Comparison of ENCODE assay signal across 16 cellular contexts in the genomic region with DNA sequence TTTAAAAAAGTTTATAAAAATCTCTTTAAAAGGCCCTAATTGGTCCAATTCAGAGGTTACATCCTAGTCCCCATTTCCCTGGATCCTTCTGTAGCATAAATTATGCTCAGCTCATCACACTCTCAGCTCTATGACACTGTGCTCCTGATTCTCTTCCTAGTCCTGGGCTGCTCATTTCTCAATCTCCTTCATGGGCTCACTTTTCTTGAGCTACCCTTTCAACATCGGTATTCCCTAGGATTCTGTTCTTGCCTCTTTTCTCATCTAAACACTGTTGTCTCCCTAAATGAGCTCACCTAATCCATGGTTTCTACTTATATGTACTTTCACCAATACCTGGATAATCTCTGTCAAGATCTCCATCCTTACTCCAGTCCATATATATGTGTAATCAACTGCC. TPM values are rescaled to one million over a fixed set of nuclear protein-coding genes. Genes with fewer than 3 reads are reported as not detected.
DNase-seq lines count a peak whose midpoint lies in the region; ATAC-seq lines count a peak whose summit lies in the region.
"Had no signal": no experiment of that assay in that cellular context is flagged by ENCODE, and none has a peak within 500 bp of the region (broad histone marks: within the 10 kb centered on the region; RNA-seq: fewer than 3 reads in every experiment).

No MANE protein-coding gene starts in this region.

- no peaks in the 10 kb centered on the region for H3K79me1 ChIP-seq in mesendoderm (ENCODE audit: low read length)

- DNase-seq in activated CD4-positive, alpha-beta T cell treated with anti-CD3 and anti-CD28 coated beads, Interleukin-2, amount 10 ng/mL, durations not matched to agents 24 days and 14 days = no peak
- DNase-seq in activated CD4-positive, alpha-beta T cell treated with anti-CD3 and anti-CD28 coated beads, Interleukin-2, amount 10 ng/mL, durations not matched to agents 7 days and 5 days = no peak
- DNase-seq in activated naive CD4-positive, alpha-beta T cell treated with anti-CD3 and anti-CD28 coated beads, Interleukin-2, amount 50 U/mL, for 16 hours = no peak
- DNase-seq in activated T-helper 1 cell treated with anti-CD3 and anti-CD28 coated beads, Interleukin-12 subunit alpha, Interleukin-12 subunit beta, Interleukin-2, Interleukin-4 antibody, amounts not matched to agents 30 ng/mL and 10 ng/mL and 1 ng/mL, durations not matched to agents 14 hours and 24 hours and 36 hours (ENCODE audit: low spot score) = no peak
- no peak for DNase-seq in stimulated activated effector memory CD8-positive, alpha-beta T cell treated with anti-CD3 and anti-CD28 coated beads, Interleukin-12 subunit alpha, Interleukin-12 subunit beta, amount 100 ng/mL, for 72 hours (ENCODE audit: low spot score in 2 of 2)
- DNase-seq in mesendoderm = no peak
- DNase-seq: 8988T; Calu3; CD8-positive, alpha-beta T cell; DMS79 treated with DMSO at 0.1 percent for 48 hours; GF-D8; H9 had no signal

- no peak overlapping the region for H2BK120ac ChIP-seq in mesendoderm (ENCODE audit: low read depth, low read length)

- POLR2A ChIA-PET in activated CD4-positive, alpha-beta T cell treated with anti-CD3 and anti-CD28 coated beads, Interleukin-2, amount 10 ng/mL, durations not matched to agents 7 days and 5 days (lab: Charles Lee) = no interaction called here

- peak overlapping the region; percentile 48 for H3K27ac Mint-ChIP-seq in activated CD4-positive, alpha-beta T cell treated with anti-CD3 and anti-CD28 coated beads, Interleukin-2, amount 10 ng/mL, durations not matched to agents 24 days and 14 days
- no peak overlapping the region for H3K27ac Mint-ChIP-seq in activated CD4-positive, alpha-beta T cell treated with anti-CD3 and anti-CD28 coated beads, Interleukin-2, amount 10 ng/mL, durations not matched to agents 7 days and 5 days
- peak overlapping the region; percentile 8 for H3K27ac Mint-ChIP-seq in activated naive CD4-positive, alpha-beta T cell treated with anti-CD3 and anti-CD28 coated beads, Interleukin-2, amount 50 U/mL, for 24 hours
- H3K27ac Mint-ChIP-seq in activated T-helper 1 cell treated with anti-CD3 and anti-CD28 coated beads, Interleukin-12 subunit alpha, Interleukin-12 subunit beta, Interleukin-2, Interleukin-4 antibody, amounts not matched to agents 30 ng/mL and 10 ng/mL and 1 ng/mL, durations not matched to agents 14 hours and 24 hours and 36 hours = peak overlapping the region; percentile 47
- H3K27ac Mint-ChIP-seq in stimulated activated effector memory CD8-positive, alpha-beta T cell treated with anti-CD3 and anti-CD28 coated beads, Interleukin-12 subunit alpha, Interleukin-12 subunit beta, amount 100 ng/mL, for 72 hours = peak overlapping the region; percentile 20
- H3K27ac Mint-ChIP-seq: CD14-positive monocyte; CD8-positive, alpha-beta T cell; H9 had no signal

- no peak overlapping the region for H3K4me3 Mint-ChIP-seq in activated CD4-positive, alpha-beta T cell treated with anti-CD3 and anti-CD28 coated beads, Interleukin-2, amount 10 ng/mL, durations not matched to agents 24 days and 14 days
- H3K4me3 Mint-ChIP-seq in activated CD4-positive, alpha-beta T cell treated with anti-CD3 and anti-CD28 coated beads, Interleukin-2, amount 10 ng/mL, durations not matched to agents 7 days and 5 days = no peak overlapping the region
- H3K4me3 Mint-ChIP-seq in activated naive CD4-positive, alpha-beta T cell treated with anti-CD3 and anti-CD28 coated beads, Interleukin-2, amount 50 U/mL, for 24 hours = no peak overlapping the region
- H3K4me3 Mint-ChIP-seq in activated T-helper 1 cell treated with anti-CD3 and anti-CD28 coated beads, Interleukin-12 subunit alpha, Interleukin-12 subunit beta, Interleukin-2, Interleukin-4 antibody, amounts not matched to agents 30 ng/mL and 10 ng/mL and 1 ng/mL, durations not matched to agents 14 hours and 24 hours and 36 hours = no peak overlapping the region
- no peak overlapping the region for H3K4me3 Mint-ChIP-seq in stimulated activated effector memory CD8-positive, alpha-beta T cell treated with anti-CD3 and anti-CD28 coated beads, Interleukin-12 subunit alpha, Interleukin-12 subunit beta, amount 100 ng/mL, for 72 hours
- H3K4me3 Mint-ChIP-seq: CD14-positive monocyte; CD8-positive, alpha-beta T cell; H9 had no signal

- peaks cover 30% of the 10 kb centered on the region for H3K36me3 Mint-ChIP-seq in activated CD4-positive, alpha-beta T cell treated with anti-CD3 and anti-CD28 coated beads, Interleukin-2, amount 10 ng/mL, durations not matched to agents 24 days and 14 days (ENCODE audit: low read depth)
- H3K36me3 Mint-ChIP-seq in activated CD4-positive, alpha-beta T cell treated with anti-CD3 and anti-CD28 coated beads, Interleukin-2, amount 10 ng/mL, durations not matched to agents 7 days and 5 days (ENCODE audit: low read depth) = peaks cover 28% of the 10 kb centered on the region
- peaks cover 9% of the 10 kb centered on the region for H3K36me3 Mint-ChIP-seq in activated naive CD4-positive, alpha-beta T cell treated with anti-CD3 and anti-CD28 coated beads, Interleukin-2, amount 50 U/mL, for 24 hours
- H3K36me3 Mint-ChIP-seq in activated T-helper 1 cell treated with anti-CD3 and anti-CD28 coated beads, Interleukin-12 subunit alpha, Interleukin-12 subunit beta, Interleukin-2, Interleukin-4 antibody, amounts not matched to agents 30 ng/mL and 10 ng/mL and 1 ng/mL, durations not matched to agents 14 hours and 24 hours and 36 hours (ENCODE audit: low read depth) = peaks cover 20% of the 10 kb centered on the region
- peaks cover 39% of the 10 kb centered on the region for H3K36me3 Mint-ChIP-seq in stimulated activated effector memory CD8-positive, alpha-beta T cell treated with anti-CD3 and anti-CD28 coated beads, Interleukin-12 subunit alpha, Interleukin-12 subunit beta, amount 100 ng/mL, for 72 hours

- H3K27me3 ChIP-seq in mesendoderm (ENCODE audit: insufficient read depth, low read length, poor library complexity) = no peaks in the 10 kb centered on the region
- H3K27me3 ChIP-seq: BLaER1 had no signal

- no peak overlapping the region for H3K9ac ChIP-seq in mesendoderm (ENCODE audit: low read length)
- H3K9ac ChIP-seq: BLaER1 had no signal

- no peak overlapping the region for H4K8ac ChIP-seq in mesendoderm (ENCODE audit: low read depth, low read length)

- H3K4me1 Mint-ChIP-seq in activated CD4-positive, alpha-beta T cell treated with anti-CD3 and anti-CD28 coated beads, Interleukin-2, amount 10 ng/mL, durations not matched to agents 24 days and 14 days = peaks cover 37% of the 10 kb centered on the region
- H3K4me1 Mint-ChIP-seq in activated CD4-positive, alpha-beta T cell treated with anti-CD3 and anti-CD28 coated beads, Interleukin-2, amount 10 ng/mL, durations not matched to agents 7 days and 5 days = peaks cover 37% of the 10 kb centered on the region
- peaks cover 46% of the 10 kb centered on the region for H3K4me1 Mint-ChIP-seq in activated naive CD4-positive, alpha-beta T cell treated with anti-CD3 and anti-CD28 coated beads, Interleukin-2, amount 50 U/mL, for 24 hours
- H3K4me1 Mint-ChIP-seq in activated T-helper 1 cell treated with anti-CD3 and anti-CD28 coated beads, Interleukin-12 subunit alpha, Interleukin-12 subunit beta, Interleukin-2, Interleukin-4 antibody, amounts not matched to agents 30 ng/mL and 10 ng/mL and 1 ng/mL, durations not matched to agents 14 hours and 24 hours and 36 hours (ENCODE audit: low read depth) = peaks cover 43% of the 10 kb centered on the region
- H3K4me1 Mint-ChIP-seq in stimulated activated effector memory CD8-positive, alpha-beta T cell treated with anti-CD3 and anti-CD28 coated beads, Interleukin-12 subunit alpha, Interleukin-12 subunit beta, amount 100 ng/mL, for 72 hours = peaks cover 37% of the 10 kb centered on the region

- H3K9me3 Mint-ChIP-seq in activated CD4-positive, alpha-beta T cell treated with anti-CD3 and anti-CD28 coated beads, Interleukin-2, amount 10 ng/mL, durations not matched to agents 24 days and 14 days = no peaks in the 10 kb centered on the region
- no peaks in the 10 kb centered on the region for H3K9me3 Mint-ChIP-seq in activated CD4-positive, alpha-beta T cell treated with anti-CD3 and anti-CD28 coated beads, Interleukin-2, amount 10 ng/mL, durations not matched to agents 7 days and 5 days
- H3K9me3 Mint-ChIP-seq in activated naive CD4-positive, alpha-beta T cell treated with anti-CD3 and anti-CD28 coated beads, Interleukin-2, amount 50 U/mL, for 24 hours = no peaks in the 10 kb centered on the region
- no peaks in the 10 kb centered on the region for H3K9me3 Mint-ChIP-seq in activated T-helper 1 cell treated with anti-CD3 and anti-CD28 coated beads, Interleukin-12 subunit alpha, Interleukin-12 subunit beta, Interleukin-2, Interleukin-4 antibody, amounts not matched to agents 30 ng/mL and 10 ng/mL and 1 ng/mL, durations not matched to agents 14 hours and 24 hours and 36 hours
- no peaks in the 10 kb centered on the region for H3K9me3 Mint-ChIP-seq in stimulated activated effector memory CD8-positive, alpha-beta T cell treated with anti-CD3 and anti-CD28 coated beads, Interleukin-12 subunit alpha, Interleukin-12 subunit beta, amount 100 ng/mL, for 72 hours
- H3K9me3 Mint-ChIP-seq: CD8-positive, alpha-beta T cell; H9 had no signal

- no peaks in the 10 kb centered on the region for H3K79me2 ChIP-seq in mesendoderm (ENCODE audit: control insufficient read depth, insufficient read depth, low read length)

- H3K36me3 ChIP-seq in mesendoderm (ENCODE audit: control insufficient read depth, insufficient read depth, low read length) = no peaks in the 10 kb centered on the region

- H3K4me2 ChIP-seq in mesendoderm (ENCODE audit: low read length) = no peak overlapping the region
- H3K4me2 ChIP-seq: BLaER1 had no signal

- H3K18ac ChIP-seq in mesendoderm (ENCODE audit: low read length) = no peak overlapping the region

- no peak overlapping the region for H2BK5ac ChIP-seq in mesendoderm (ENCODE audit: low read length)

- H3K4ac ChIP-seq in mesendoderm (ENCODE audit: low read depth, low read length) = no peak overlapping the region

- no peak overlapping the region for H4K5ac ChIP-seq in mesendoderm (ENCODE audit: low read length)

- no peak overlapping the region for H2BK15ac ChIP-seq in mesendoderm (replicated peaks; ENCODE audit: low read depth)

- no peak overlapping the region for H3K23ac ChIP-seq in mesendoderm (ENCODE audit: low read length)

- no peak for ATAC-seq in stimulated activated effector memory CD8-positive, alpha-beta T cell treated with anti-CD3 and anti-CD28 coated beads, Interleukin-12 subunit alpha, Interleukin-12 subunit beta, amount 100 ng/mL, for 72 hours
- ATAC-seq in HG02623 (IDR thresholded peaks at IDR 0.05; ENCODE audit: unreplicated experiment) = no peak
- ATAC-seq: CD8-positive, alpha-beta T cell had no signal

- CTCF ChIA-PET in activated CD4-positive, alpha-beta T cell treated with anti-CD3 and anti-CD28 coated beads, Interleukin-2, amount 10 ng/mL, durations not matched to agents 7 days and 5 days (lab: Charles Lee) = interaction anchor here (0.6 to 1.3 kb wide), 2 partner anchors 10 to 42 kb away, joined by 3 to 5 read pairs; a partner anchor contains a TSS

- no peaks in the 10 kb centered on the region for H3K4me1 ChIP-seq in mesendoderm (ENCODE audit: control insufficient read depth, low read depth, low read length)

- intact Hi-C loops in activated CD4-positive, alpha-beta T cell treated with anti-CD3 and anti-CD28 coated beads, Interleukin-2, amount 10 ng/mL, durations not matched to agents 24 days and 14 days (cut with micrococcal nuclease) = no loop called here
- intact Hi-C loops in activated T-helper 1 cell treated with anti-CD3 and anti-CD28 coated beads, Interleukin-12 subunit alpha, Interleukin-12 subunit beta, Interleukin-2, Interleukin-4 antibody, amounts not matched to agents 30 ng/mL and 10 ng/mL and 1 ng/mL, durations not matched to agents 14 hours and 24 hours and 36 hours (cut with micrococcal nuclease) = loop anchor here (5.0 kb wide), 2 partner anchors 40 to 345 kb away; a partner anchor contains a TSS

- WGBS in mesendoderm (ENCODE audit: extremely low coverage, insufficient coverage, low lambda C conversion rate) = no CpG with 5 or more reads among the region's 1 CpG

- no peak overlapping the region for H3K27ac ChIP-seq in mesendoderm (ENCODE audit: low read depth, low read length)
- H3K27ac ChIP-seq: BLaER1 had no signal

- no peak overlapping the region for H2AK5ac ChIP-seq in mesendoderm (ENCODE audit: low read length)

- H3K27me3 Mint-ChIP-seq in activated CD4-positive, alpha-beta T cell treated with anti-CD3 and anti-CD28 coated beads, Interleukin-2, amount 10 ng/mL, durations not matched to agents 24 days and 14 days = no peaks in the 10 kb centered on the region
- no peaks in the 10 kb centered on the region for H3K27me3 Mint-ChIP-seq in activated CD4-positive, alpha-beta T cell treated with anti-CD3 and anti-CD28 coated beads, Interleukin-2, amount 10 ng/mL, durations not matched to agents 7 days and 5 days
- no peaks in the 10 kb centered on the region for H3K27me3 Mint-ChIP-seq in activated naive CD4-positive, alpha-beta T cell treated with anti-CD3 and anti-CD28 coated beads, Interleukin-2, amount 50 U/mL, for 24 hours
- no peaks in the 10 kb centered on the region for H3K27me3 Mint-ChIP-seq in activated T-helper 1 cell treated with anti-CD3 and anti-CD28 coated beads, Interleukin-12 subunit alpha, Interleukin-12 subunit beta, Interleukin-2, Interleukin-4 antibody, amounts not matched to agents 30 ng/mL and 10 ng/mL and 1 ng/mL, durations not matched to agents 14 hours and 24 hours and 36 hours (ENCODE audit: insufficient read depth)

- H3K4me3 ChIP-seq in mesendoderm (ENCODE audit: low read length) = no peak overlapping the region
- H3K4me3 ChIP-seq: BLaER1 had no signal

- H3K56ac ChIP-seq in mesendoderm (ENCODE audit: low read length) = no peak overlapping the region

RNA-seq across cellular contexts. Expression of a gene that starts 14.7 kb away (rescaled TPM):
- total RNA-seq in activated CD4-positive, alpha-beta T cell treated with anti-CD3 and anti-CD28 coated beads, Interleukin-2, amount 10 ng/mL, durations not matched to agents 24 days and 14 days = 9.8 and 10.2 TPM in 2 replicates
- total RNA-seq in activated CD4-positive, alpha-beta T cell treated with anti-CD3 and anti-CD28 coated beads, Interleukin-2, amount 10 ng/mL, durations not matched to agents 7 days and 5 days = 1 to 10 TPM; 8.6 to 9.6 TPM
- 10.2 and 10.3 TPM in 2 replicates for total RNA-seq in activated T-helper 1 cell treated with anti-CD3 and anti-CD28 coated beads, Interleukin-12 subunit alpha, Interleukin-12 subunit beta, Interleukin-2, Interleukin-4 antibody, amounts not matched to agents 30 ng/mL and 10 ng/mL and 1 ng/mL, durations not matched to agents 14 hours and 24 hours and 36 hours
- 3.3 TPM for polyA plus RNA-seq in mesendoderm (2013, experiment 1 of 2)
- polyA plus RNA-seq in mesendoderm (2013, experiment 2 of 2) = 3.4 TPM

RNA-seq across cellular contexts. Expression of a gene that starts 42.5 kb away (rescaled TPM):
- total RNA-seq in activated CD4-positive, alpha-beta T cell treated with anti-CD3 and anti-CD28 coated beads, Interleukin-2, amount 10 ng/mL, durations not matched to agents 24 days and 14 days = 207 and 214 TPM in 2 replicates
- total RNA-seq in activated CD4-positive, alpha-beta T cell treated with anti-CD3 and anti-CD28 coated beads, Interleukin-2, amount 10 ng/mL, durations not matched to agents 7 days and 5 days = 100 to 1,000 TPM; 199 to 209 TPM
- 191 and 194 TPM in 2 replicates for total RNA-seq in activated T-helper 1 cell treated with anti-CD3 and anti-CD28 coated beads, Interleukin-12 subunit alpha, Interleukin-12 subunit beta, Interleukin-2, Interleukin-4 antibody, amounts not matched to agents 30 ng/mL and 10 ng/mL and 1 ng/mL, durations not matched to agents 14 hours and 24 hours and 36 hours
- 150 TPM for polyA plus RNA-seq in mesendoderm (2013, experiment 1 of 2)
- polyA plus RNA-seq in mesendoderm (2013, experiment 2 of 2) = 149 TPM
